ENCODE assay signal across 1 cellular context in genomic region chr3:77814845-77815244, GRCh38.
TF ChIP-seq lines count a peak whose summit lies in the region.

No MANE protein-coding gene starts in this region.

TF ChIP-seq in IMR-90, 13 proteins besides CTCF, POLR2A, EP300 and RAD21 (continued from another document):
- TF ChIP-seq USF2 (IDR thresholded peaks at IDR 0.05; ENCODE audit: low read depth, low read length): no peak
